18 cellular contexts compared by ENCODE assay signal in the genomic region with DNA sequence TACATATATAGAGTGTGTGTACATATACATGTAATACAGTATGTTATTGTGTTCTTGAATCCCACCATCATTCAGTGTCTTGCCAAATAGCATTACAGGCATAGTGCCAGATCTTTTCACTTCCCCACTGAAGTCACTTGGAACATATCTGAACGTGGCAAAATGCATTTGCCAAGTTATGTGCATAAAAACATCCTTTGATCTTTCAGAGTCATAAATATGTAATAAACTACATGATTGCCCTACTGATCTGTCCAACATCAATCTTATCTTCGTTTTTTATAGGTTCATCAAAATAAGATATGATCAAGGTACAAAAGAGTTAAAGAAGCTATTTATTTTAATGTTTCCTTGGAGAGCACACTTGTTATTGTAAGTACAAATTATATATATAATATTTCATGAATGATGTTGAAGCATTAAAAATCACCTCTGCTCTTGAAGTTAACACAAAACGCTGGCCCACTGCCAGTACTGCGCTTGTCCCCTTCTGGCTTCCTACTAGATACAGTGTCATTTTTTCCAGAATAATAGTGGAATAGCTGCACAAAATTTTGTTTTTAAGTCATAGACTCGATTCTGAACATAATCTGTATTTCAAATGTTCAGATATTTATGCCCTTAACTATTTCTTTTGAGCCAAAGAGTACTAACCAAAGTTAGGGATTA.
"Had no signal": no experiment of that assay in that cellular context is flagged by ENCODE, and none has a peak within 500 bp of the region (broad histone marks: within the 10 kb centered on the region; RNA-seq: fewer than 3 reads in every experiment).

No MANE protein-coding gene starts in this region.

- H3K27ac ChIP-seq: left lung, neural progenitor cell, transverse colon had no signal

- ATAC-seq: activated naive CD8-positive, alpha-beta T cell treated with anti-CD3 and anti-CD28 coated beads, Interleukin-2, amount 50 U/mL, for 24 hours; left lung; naive thymus-derived CD8-positive, alpha-beta T cell; sciatic nerve; stimulated activated naive B cell treated with anti-CD40 and anti-IgM and Interleukin-4, amounts not matched to agents 10 μg/mL and 1 μg/mL and 100 μg/mL, for 72 hours had no signal

- H3K9me3 ChIP-seq: transverse colon had no signal

- H3K27me3 ChIP-seq: left lung, neural progenitor cell, transverse colon had no signal

- DNase-seq: activated CD4-positive, alpha-beta memory T cell treated with anti-CD3 and anti-CD28 coated beads, Interleukin-2, amount 10 ng/mL, durations not matched to agents 7 days and 5 days; activated CD4-positive, alpha-beta T cell treated with anti-CD3 and anti-CD28 coated beads for 48 hours; activated gamma-delta T cell; activated naive CD4-positive, alpha-beta T cell treated with anti-CD3 and anti-CD28 coated beads, Interleukin-2, amount 50 U/mL, for 16 hours; activated naive CD8-positive, alpha-beta T cell treated with anti-CD3 and anti-CD28 coated beads, Interleukin-2, amount 50 U/mL, for 24 hours; cerebellar nuclear complex; cortex of kidney; foreskin fibroblast; left lung; naive thymus-derived CD8-positive, alpha-beta T cell; stimulated activated CD4-positive, alpha-beta T cell treated with anti-CD3 and anti-CD28 coated beads, Interleukin-2, amount 100 ng/mL, for 48 hours; stimulated activated CD8-positive, alpha-beta memory T cell treated with anti-CD3 and anti-CD28 coated beads, Interleukin-4, amount 100 ng/mL, for 48 hours; stimulated activated naive B cell treated with anti-CD40 and anti-IgM and Interleukin-4, amounts not matched to agents 10 μg/mL and 1 μg/mL and 100 μg/mL, for 72 hours; transverse colon had no signal

- H3K4me1 ChIP-seq: left lung, neural progenitor cell, transverse colon had no signal

- FAIRE-seq: keratinocyte, urothelium cell line had no signal

- H3K36me3 ChIP-seq: left lung, neural progenitor cell, transverse colon had no signal

- H3K4me3 ChIP-seq: left lung, neural progenitor cell, transverse colon had no signal
